In genomic region chr1:107055919-107056425, GRCh38 we compare ENCODE assay signal across 8 cellular contexts. TPM values are rescaled to one million over a fixed set of nuclear protein-coding genes. Genes with fewer than 3 reads are reported as not detected.
A peak's percentile ranks its signal among the peaks of the same experiment; 100 is the strongest.
DNase-seq lines count a peak whose midpoint lies in the region; ATAC-seq, FAIRE-seq and TF ChIP-seq lines count a peak whose summit lies in the region.
"Not testable (repeated sequence)": the region's sequence is repeated elsewhere in the genome, so short reads cannot be mapped to it uniquely, and the experiment has no call there.

No MANE protein-coding gene starts in this region.

- H3K79me2 ChIP-seq in Loucy (ENCODE audit: insufficient read depth, low read length): peaks cover 23% of the 10 kb centered on the region

- H3K9me3 Mint-ChIP-seq in CD8-positive, alpha-beta memory T cell; activated CD4-positive, alpha-beta T cell treated with anti-CD3 and anti-CD28 coated beads, Interleukin-2, amount 10 ng/mL, durations not matched to agents 7 days and 5 days; MCF 10A (ENCODE audit: unreplicated experiment): not testable (repeated sequence)

- not testable (repeated sequence) for H3K36me3 ChIP-seq in CD8-positive, alpha-beta memory T cell (ENCODE audit: insufficient read depth, low read length); Loucy (ENCODE audit: insufficient read depth, low read length); pancreas; tibial artery

- TSS peak; percentile 56 for BruUV-seq in MCF 10A (replicated peaks; lab: Mats Ljungman, UMichigan)

- H3K4me2 ChIP-seq in Loucy (ENCODE audit: low read depth, low read length, poor library complexity, severe bottlenecking): peak overlapping the region; percentile 92

- H3K4me1 Mint-ChIP-seq in CD8-positive, alpha-beta memory T cell: peaks cover 29 to 41% (median 30%) of the 10 kb centered on the region in 3 donors
- peaks cover 29% of the 10 kb centered on the region for H3K4me1 Mint-ChIP-seq in activated CD4-positive, alpha-beta T cell treated with anti-CD3 and anti-CD28 coated beads, Interleukin-2, amount 10 ng/mL, durations not matched to agents 7 days and 5 days
- H3K4me1 Mint-ChIP-seq in MCF 10A (ENCODE audit: insufficient read depth, unreplicated experiment): peaks cover 12% of the 10 kb centered on the region

- peak overlapping the region; percentile 95 to 99 (median 97) for H3K4me3 Mint-ChIP-seq in CD8-positive, alpha-beta memory T cell
- peak overlapping the region; percentile 95 for H3K4me3 Mint-ChIP-seq in activated CD4-positive, alpha-beta T cell treated with anti-CD3 and anti-CD28 coated beads, Interleukin-2, amount 10 ng/mL, durations not matched to agents 7 days and 5 days
- H3K4me3 Mint-ChIP-seq in MCF 10A (ENCODE audit: unreplicated experiment): peak overlapping the region; percentile 95

- peak overlapping the region; percentile 96 for H2AFZ ChIP-seq in Loucy (ENCODE audit: low read length)

- H4K20me1 ChIP-seq in Loucy (ENCODE audit: insufficient read depth, low read length, poor library complexity, severe bottlenecking): not testable (repeated sequence)

- TF ChIP-seq CTCF in Loucy (conservative IDR thresholded peaks at IDR 0.05; ENCODE audit: low read length); MCF 10A (IDR thresholded peaks at IDR 0.05; ENCODE audit: unreplicated experiment); fibroblast of pulmonary artery (IDR thresholded peaks at IDR 0.05; ENCODE audit: low read length, missing control alignments); lower leg skin (IDR thresholded peaks at IDR 0.05); pancreas (IDR thresholded peaks at IDR 0.05); tibial artery (IDR thresholded peaks at IDR 0.05): not testable (repeated sequence)

- not testable (repeated sequence) for H3K9me2 ChIP-seq in Loucy (replicated peaks; ENCODE audit: low read depth, low read length)

- TF ChIP-seq POLR2A in lower leg skin (IDR thresholded peaks at IDR 0.05): not testable (repeated sequence)

- H3K9ac ChIP-seq in Loucy (ENCODE audit: low read depth, low read length, poor library complexity, severe bottlenecking): peak overlapping the region; percentile 86

- POLR2A ChIA-PET in CD8-positive, alpha-beta memory T cell (lab: Charles Lee): not testable (repeated sequence)
- POLR2A ChIA-PET in activated CD4-positive, alpha-beta T cell treated with anti-CD3 and anti-CD28 coated beads, Interleukin-2, amount 10 ng/mL, durations not matched to agents 7 days and 5 days (lab: Charles Lee): interaction anchor here (0.7 kb wide), 1 partner anchor 393 kb away, joined by 7 read pairs; no protein-coding TSS in a partner anchor
- POLR2A ChIA-PET in MCF 10A (lab: Yijun Ruan, JAX): interaction anchor here (0.6 to 1.9 kb wide), 13 partner anchors 13 to 1668 kb away, joined by 3 to 9 read pairs (median 3); no protein-coding TSS in a partner anchor

- H3F3A ChIP-seq in Loucy (ENCODE audit: low read depth): not testable (repeated sequence)

- not testable (repeated sequence) for H3K27me3 ChIP-seq in CD8-positive, alpha-beta memory T cell (ENCODE audit: insufficient read depth, low read length, poor library complexity, severe bottlenecking); Loucy (ENCODE audit: insufficient read depth, low read length, poor library complexity, severe bottlenecking); pancreas; tibial artery

- peak overlapping the region; percentile 92 for H3K4me3 ChIP-seq in CD8-positive, alpha-beta memory T cell (ENCODE audit: low read length)
- H3K4me3 ChIP-seq in Loucy (ENCODE audit: low read length, poor library complexity, severe bottlenecking) (peak overlapping the region; percentile 80), fibroblast of pulmonary artery (replicated peaks; ENCODE audit: low read depth, low read length) (peak overlapping the region; percentile 90), lower leg skin (ENCODE audit: low read depth, poor library complexity, severe bottlenecking) (peak overlapping the region; percentile 88), pancreas (peak overlapping the region; percentile 55 to 96 (median 92)), tibial artery (peak overlapping the region; percentile 90 to 95)

- 86 to 87% methylated on average over 24 of the region's 24 CpGs for WGBS in lower leg skin, 2 donors
- 83 to 84% methylated on average over 24 of the region's 24 CpGs for WGBS in pancreas, 2 donors

- peaks cover 13% of the 10 kb centered on the region for H3K4me1 ChIP-seq in CD8-positive, alpha-beta memory T cell (ENCODE audit: insufficient read depth, low read length)
- H3K4me1 ChIP-seq in Loucy (ENCODE audit: insufficient read depth, low read length, poor library complexity, severe bottlenecking) (peaks cover 23% of the 10 kb centered on the region), pancreas (peaks cover 5 to 20% (median 13%) of the 10 kb centered on the region in 3 donors), tibial artery (peaks cover 0 to 14% (median 10%) of the 10 kb centered on the region in 4 donors)

- CTCF ChIA-PET in CD8-positive, alpha-beta memory T cell (lab: Charles Lee); activated CD4-positive, alpha-beta T cell treated with anti-CD3 and anti-CD28 coated beads, Interleukin-2, amount 10 ng/mL, durations not matched to agents 7 days and 5 days (lab: Charles Lee): not testable (repeated sequence)
- CTCF ChIA-PET in MCF 10A (lab: Yijun Ruan, JAX): interaction anchor here (0.6 to 1.5 kb wide), 6 partner anchors 12 to 1511 kb away, joined by 3 to 7 read pairs (median 4); no protein-coding TSS in a partner anchor

- DNase-seq in CD8-positive, alpha-beta memory T cell; activated CD4-positive, alpha-beta T cell treated with anti-CD3 and anti-CD28 coated beads, Interleukin-2, amount 10 ng/mL, durations not matched to agents 7 days and 5 days; MCF 10A (ENCODE audit: unreplicated experiment); fibroblast of pulmonary artery (ENCODE audit: low read depth); lower leg skin (ENCODE audit: low spot score in 2 of 2); tibial artery: not testable (repeated sequence)
- peak in 1 of 6 donors; percentile 35 for DNase-seq in pancreas

- intact Hi-C loops in MCF 10A (cut with micrococcal nuclease): loop anchor here (2.0 to 5.0 kb wide), 2 partner anchors 85 to 299 kb away; partner anchors contain the start of gene NTNG1
- intact Hi-C loops in lower leg skin (cut with DNase I; ENCODE audit: low total_unique reads); pancreas (cut with DNase I); tibial artery (cut with DNase I; ENCODE audit: low total_unique reads): not testable (repeated sequence)

- not testable (repeated sequence) for H3K9me3 ChIP-seq in CD8-positive, alpha-beta memory T cell (ENCODE audit: low read length); Loucy (ENCODE audit: insufficient read depth, low read depth, low read length); pancreas; tibial artery

- not testable (repeated sequence) for H3K27me3 Mint-ChIP-seq in CD8-positive, alpha-beta memory T cell; activated CD4-positive, alpha-beta T cell treated with anti-CD3 and anti-CD28 coated beads, Interleukin-2, amount 10 ng/mL, durations not matched to agents 7 days and 5 days; MCF 10A (ENCODE audit: insufficient read depth, unreplicated experiment)

- not testable (repeated sequence) for FAIRE-seq in pancreas (lab: Jason Lieb, UNC)

- not testable (repeated sequence) for ATAC-seq in pancreas

- peaks cover 3 to 26% (median 3%) of the 10 kb centered on the region in 3 donors for H3K36me3 Mint-ChIP-seq in CD8-positive, alpha-beta memory T cell
- H3K36me3 Mint-ChIP-seq in activated CD4-positive, alpha-beta T cell treated with anti-CD3 and anti-CD28 coated beads, Interleukin-2, amount 10 ng/mL, durations not matched to agents 7 days and 5 days (ENCODE audit: low read depth): peaks cover 15% of the 10 kb centered on the region
- not testable (repeated sequence) for H3K36me3 Mint-ChIP-seq in MCF 10A (ENCODE audit: insufficient read depth, unreplicated experiment)

- H3K27ac Mint-ChIP-seq in CD8-positive, alpha-beta memory T cell: peak overlapping the region; percentile 83 to 98 (median 96)
- H3K27ac Mint-ChIP-seq in activated CD4-positive, alpha-beta T cell treated with anti-CD3 and anti-CD28 coated beads, Interleukin-2, amount 10 ng/mL, durations not matched to agents 7 days and 5 days: peak overlapping the region; percentile 98
- H3K27ac Mint-ChIP-seq in MCF 10A (ENCODE audit: low read depth, unreplicated experiment): peak overlapping the region; percentile 86

- peak overlapping the region; percentile 85 for H3K27ac ChIP-seq in CD8-positive, alpha-beta memory T cell (ENCODE audit: low read depth, low read length)
- H3K27ac ChIP-seq in pancreas: peak overlapping the region; percentile 40 to 82 (median 79)
- peak overlapping the region; percentile 90 to 92 for H3K27ac ChIP-seq in tibial artery

RNA-seq across cellular contexts. Expression of gene PRMT6, which starts 0.5 kb away (rescaled TPM):
- 10 to 100 TPM; 24.1 to 26.8 TPM for total RNA-seq in CD8-positive, alpha-beta memory T cell
- 17.4 TPM for polyA plus RNA-seq in CD8-positive, alpha-beta memory T cell
- 10 to 100 TPM; 15.7 to 16.4 TPM for total RNA-seq in activated CD4-positive, alpha-beta T cell treated with anti-CD3 and anti-CD28 coated beads, Interleukin-2, amount 10 ng/mL, durations not matched to agents 7 days and 5 days
- total RNA-seq in MCF 10A (2022) (11.7 and 14.0 TPM in 2 replicates), lower leg skin (10 to 100 TPM in 2 of 4 donors, 1 to 10 TPM in 2; 9.0 to 16.4 (median 10.1) TPM), pancreas (10 to 100 TPM in 4 of 6 donors, 1 to 10 TPM in 2; 5.3 to 10.6 (median 10.4) TPM)
- polyA plus RNA-seq in pancreas: 10 to 100 TPM in 1 of 2 donors, 1 to 10 TPM in 1; 6.8 to 13.7 TPM
